In genomic region chr19:2129486-2129885, GRCh38 we compare ENCODE assay signal across 28 cellular contexts. TPM values are rescaled to one million over a fixed set of nuclear protein-coding genes. Genes with fewer than 3 reads are reported as not detected.
"Had no signal": no experiment of that assay in that cellular context is flagged by ENCODE, and none has a peak within 500 bp of the region (broad histone marks: within the 10 kb centered on the region; RNA-seq: fewer than 3 reads in every experiment).

No MANE protein-coding gene starts in this region.

- H3K9me3 ChIP-seq: adrenal gland, ascending aorta, mucosa of descending colon, thoracic aorta, vagina had no signal

- H3K9me3 Mint-ChIP-seq: activated T-cell treated with anti-CD3 and anti-CD28 coated beads, Interleukin-2, amount 50 U/mL, for 4 hours; activated T-helper 2 cell treated with anti-CD3 and anti-CD28 coated beads, Interferon-gamma antibody, Interleukin-2, Interleukin-4, amounts not matched to agents 10 μg/mL and 5 μg/mL and 100 μg/mL, durations not matched to agents 14 hours and 24 hours and 36 hours; nephron progenitor cell; stimulated activated memory B cell treated with anti-CD40 and anti-IgM and Interleukin-4, amounts not matched to agents 10 μg/mL and 1 μg/mL and 100 μg/mL, for 72 hours; type B pancreatic cell; WTC11 had no signal

- H3K27me3 ChIP-seq: adrenal gland, ascending aorta, brain microvascular endothelial cell, vagina had no signal

- H3K4me1 Mint-ChIP-seq: nephron progenitor cell; stimulated activated memory B cell treated with anti-CD40 and anti-IgM and Interleukin-4, amounts not matched to agents 10 μg/mL and 1 μg/mL and 100 μg/mL, for 72 hours; WTC11 had no signal

- H3K27ac Mint-ChIP-seq: activated naive CD8-positive, alpha-beta T cell; activated T-helper 2 cell treated with anti-CD3 and anti-CD28 coated beads, Interferon-gamma antibody, Interleukin-2, Interleukin-4, amounts not matched to agents 10 μg/mL and 5 μg/mL and 100 μg/mL, durations not matched to agents 14 hours and 24 hours and 36 hours; nephron progenitor cell; stimulated activated memory B cell treated with anti-CD40 and anti-IgM and Interleukin-4, amounts not matched to agents 10 μg/mL and 1 μg/mL and 100 μg/mL, for 72 hours; type B pancreatic cell; WTC11 had no signal

- H3K4me3 ChIP-seq: adrenal gland, ascending aorta, mucosa of descending colon, thoracic aorta, vagina had no signal

- H3K4me3 Mint-ChIP-seq: activated naive CD8-positive, alpha-beta T cell; activated T-cell treated with anti-CD3 and anti-CD28 coated beads, Interleukin-2, amount 50 U/mL, for 4 hours; nephron progenitor cell; stimulated activated memory B cell treated with anti-CD40 and anti-IgM and Interleukin-4, amounts not matched to agents 10 μg/mL and 1 μg/mL and 100 μg/mL, for 72 hours; type B pancreatic cell; WTC11 had no signal

- DNase-seq: activated CD8-positive, alpha-beta memory T cell treated with anti-CD3 and anti-CD28 coated beads, Interleukin-2, amount 50 U/mL, for 48 hours; activated naive CD4-positive, alpha-beta T cell; activated T-cell treated with anti-CD3 and anti-CD28 coated beads, Interleukin-2, amount 50 U/mL, for 4 hours; brain microvascular endothelial cell; central memory CD4-positive, alpha-beta T cell; dermis blood vessel endothelial cell; effector CD8-positive, alpha-beta T cell; erythroblast; foreskin fibroblast; hippocampal formation; kidney glomerular epithelial cell; mesendoderm; nephron progenitor cell; small intestine; stimulated activated CD4-positive, alpha-beta T cell treated with anti-CD3 and anti-CD28 coated beads, Interleukin-2, amount 100 ng/mL, for 24 hours; T1000 had no signal

- ATAC-seq: activated T-cell treated with anti-CD3 and anti-CD28 coated beads, Interleukin-2, amount 50 U/mL, for 4 hours; mucosa of descending colon; sciatic nerve; stimulated activated memory B cell treated with anti-CD40 and anti-IgM and Interleukin-4, amounts not matched to agents 10 μg/mL and 1 μg/mL and 100 μg/mL, for 72 hours; WTC11 had no signal

- H3K27ac ChIP-seq: ascending aorta, brain microvascular endothelial cell, parathyroid adenoma, thoracic aorta, vagina had no signal

- H3K4me1 ChIP-seq: adrenal gland, ascending aorta, parathyroid adenoma, vagina had no signal

RNA-seq across cellular contexts. Expression of gene IZUMO4, which starts 32.8 kb away (rescaled TPM):
- total RNA-seq: ascending aorta had no signal
